ENCODE assay signal across 19 cellular contexts in the genomic region with DNA sequence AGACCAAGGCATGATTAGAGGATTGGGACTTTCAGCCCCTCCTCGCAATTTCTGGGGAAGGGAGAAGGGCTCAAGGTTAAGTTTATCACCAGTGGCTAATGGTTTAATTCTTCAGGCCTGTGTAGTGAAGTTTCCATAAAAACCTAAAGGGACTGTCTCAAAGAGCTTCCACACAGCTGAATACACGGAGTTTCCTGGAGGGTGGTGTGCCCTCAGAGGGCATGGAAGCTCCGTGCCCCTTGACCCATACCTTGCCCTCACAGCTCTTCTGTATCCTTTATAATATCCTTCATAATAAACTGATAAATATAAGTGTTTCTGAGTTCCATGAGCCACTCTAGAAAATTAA.
DNase-seq lines count a peak whose midpoint lies in the region; ATAC-seq, FAIRE-seq and TF ChIP-seq lines count a peak whose summit lies in the region.
"Had no signal": no experiment of that assay in that cellular context is flagged by ENCODE, and none has a peak within 500 bp of the region (broad histone marks: within the 10 kb centered on the region; RNA-seq: fewer than 3 reads in every experiment).

No MANE protein-coding gene starts in this region.

- H3K9me3 Mint-ChIP-seq in astrocyte (ENCODE audit: unreplicated experiment) = no peaks in the 10 kb centered on the region
- H3K9me3 Mint-ChIP-seq: CD4-positive, alpha-beta T cell had no signal

- H3K9me1 ChIP-seq in endothelial cell of umbilical vein (replicated peaks; ENCODE audit: control insufficient read depth, extremely low read depth, insufficient read depth, low read length) = no peaks in the 10 kb centered on the region

- peaks cover 48% of the 10 kb centered on the region for H3K36me3 Mint-ChIP-seq in astrocyte (ENCODE audit: low read depth, unreplicated experiment)

- H3K27me3 ChIP-seq in astrocyte (ENCODE audit: insufficient read depth, low read length) (no peaks in the 10 kb centered on the region), endothelial cell of umbilical vein (ENCODE audit: control insufficient read depth in 2 of 2, insufficient read depth in 2 of 2, low read length in 2 of 2) (no peaks in the 10 kb centered on the region), mucosa of rectum (ENCODE audit: control insufficient read depth in 2 of 2, insufficient read depth in 2 of 2, low read length in 2 of 2) (no peaks in the 10 kb centered on the region), left lung (no peaks in the 10 kb centered on the region), adrenal gland (no peaks in the 10 kb centered on the region)
- H3K27me3 ChIP-seq: BE2C had no signal

- no peaks in the 10 kb centered on the region for H3K27me3 Mint-ChIP-seq in astrocyte (ENCODE audit: low read depth, unreplicated experiment)
- H3K27me3 Mint-ChIP-seq: CD4-positive, alpha-beta T cell had no signal

- H3K27ac ChIP-seq in astrocyte (ENCODE audit: low read depth, low read length) = no peak overlapping the region
- peak overlapping the region; percentile 58 for H3K27ac ChIP-seq in endothelial cell of umbilical vein (ENCODE audit: insufficient read depth, low read depth, low read length)
- peak overlapping the region; percentile 48 to 79 for H3K27ac ChIP-seq in mucosa of rectum (ENCODE audit: low read depth in 2 of 2, low read length in 2 of 2)
- H3K27ac ChIP-seq in left lung = no peak overlapping the region
- no peak overlapping the region for H3K27ac ChIP-seq in adrenal gland
- H3K27ac ChIP-seq: GM23248 had no signal

- DNase-seq in astrocyte (ENCODE audit: low read depth) (no peak), endothelial cell of umbilical vein (ENCODE audit: low read depth, low spot score) (no peak), NAMALWA (ENCODE audit: low spot score) (no peak), left lung (no peak), GF-D8 (lab: John Stamatoyannopoulos, UW) (no peak), adrenal gland (no peak)
- DNase-seq: ACHN; BE2C; C1 segment of cervical spinal cord; CD4-positive, alpha-beta T cell had no signal

- H3K36me3 ChIP-seq in astrocyte (ENCODE audit: insufficient read depth, low read length) (no peaks in the 10 kb centered on the region), endothelial cell of umbilical vein (ENCODE audit: control insufficient read depth in 2 of 2, extremely low read depth in 1 of 2, insufficient read depth in 2 of 2, low read length in 2 of 2) (no peaks in the 10 kb centered on the region), mucosa of rectum (ENCODE audit: control insufficient read depth in 2 of 2, insufficient read depth in 2 of 2, low read length in 2 of 2) (peaks cover 4 to 12% of the 10 kb centered on the region in 2 donors), left lung (peaks cover 0 to 98% of the 10 kb centered on the region in 2 donors), adrenal gland (replicated peaks in 1 of 2) (peaks cover 0 to 8% of the 10 kb centered on the region in 2 donors)
- H3K36me3 ChIP-seq: BE2C, HAP-1 had no signal

- H3K4me2 ChIP-seq in astrocyte (ENCODE audit: low read length) (no peak overlapping the region), endothelial cell of umbilical vein (ENCODE audit: insufficient read depth, low read length) (peak overlapping the region; percentile 7)

- TF ChIP-seq CTCF in astrocyte (IDR thresholded peaks at IDR 0.05; ENCODE audit: insufficient read depth, low read depth, low read length) (no peak), endothelial cell of umbilical vein (IDR thresholded peaks at IDR 0.05; ENCODE audit: extremely low read depth in 1 of 2, insufficient read depth in 1 of 2, low read depth in 1 of 2, low read length in 2 of 2) (no peak), left lung (IDR thresholded peaks at IDR 0.05) (no peak), adrenal gland (IDR thresholded peaks at IDR 0.05) (no peak)

- dilution Hi-C loops in endothelial cell of umbilical vein (cut with MboI; ENCODE audit: extremely low pct_ligation_motif_present, low sequenced_read_pairs) = no loop called here

- H4K20me1 ChIP-seq in astrocyte (ENCODE audit: insufficient read depth, low read length) (no peaks in the 10 kb centered on the region), endothelial cell of umbilical vein (replicated peaks; ENCODE audit: control insufficient read depth, extremely low read depth, insufficient read depth, low read length) (no peaks in the 10 kb centered on the region)

- peak overlapping the region; percentile 26 for H3K27ac Mint-ChIP-seq in astrocyte (ENCODE audit: unreplicated experiment)
- H3K27ac Mint-ChIP-seq: CD4-positive, alpha-beta T cell had no signal

- 73 to 85% (median 79%) methylated on average over 3 of the region's 3 CpGs for WGBS in adrenal gland, 4 donors

- H3K9me3 ChIP-seq in astrocyte (ENCODE audit: insufficient read depth, low read depth, low read length) = no peaks in the 10 kb centered on the region
- H3K9me3 ChIP-seq in endothelial cell of umbilical vein (replicated peaks; ENCODE audit: control insufficient read depth, insufficient read depth, low read length) = no peaks in the 10 kb centered on the region
- H3K9me3 ChIP-seq in mucosa of rectum (ENCODE audit: control insufficient read depth in 2 of 2, low read length in 2 of 2) = no peaks in the 10 kb centered on the region
- no peaks in the 10 kb centered on the region for H3K9me3 ChIP-seq in left lung
- H3K9me3 ChIP-seq in adrenal gland (replicated peaks in 1 of 3) = no peaks in the 10 kb centered on the region
- H3K9me3 ChIP-seq: BE2C, Caco-2, HAP-1 had no signal

- no peak overlapping the region for H3K4me3 Mint-ChIP-seq in astrocyte (ENCODE audit: unreplicated experiment)
- H3K4me3 Mint-ChIP-seq: CD4-positive, alpha-beta T cell had no signal

- H3K4me1 ChIP-seq in astrocyte (ENCODE audit: insufficient read depth, low read length) (peaks cover 10% of the 10 kb centered on the region), endothelial cell of umbilical vein (ENCODE audit: control insufficient read depth, extremely low read depth, insufficient read depth, low read length) (peaks cover 40% of the 10 kb centered on the region), mucosa of rectum (ENCODE audit: control insufficient read depth in 2 of 2, insufficient read depth in 2 of 2, low read length in 2 of 2) (peaks cover 7 to 37% of the 10 kb centered on the region in 2 donors), left lung (no peaks in the 10 kb centered on the region), adrenal gland (replicated peaks in 1 of 2) (peaks cover 0 to 7% of the 10 kb centered on the region in 2 donors)
- H3K4me1 ChIP-seq: HAP-1 had no signal

- H3K9ac ChIP-seq in astrocyte (ENCODE audit: low read length) (no peak overlapping the region), endothelial cell of umbilical vein (replicated peaks; ENCODE audit: extremely low read depth, insufficient read depth, low read length) (no peak overlapping the region), mucosa of rectum (ENCODE audit: low read depth in 1 of 2, low read length in 2 of 2) (no peak overlapping the region)
- H3K9ac ChIP-seq: GM23248 had no signal

- H3K4me3 ChIP-seq in astrocyte (ENCODE audit: insufficient read depth, low read depth, low read length) (no peak overlapping the region), endothelial cell of umbilical vein (replicated peaks in 1 of 3; ENCODE audit: insufficient read depth in 1 of 3, low read depth in 1 of 3, low read length in 3 of 3) (no peak overlapping the region), mucosa of rectum (ENCODE audit: low read length in 2 of 2) (peak overlapping the region in 1 of 2 donors; percentile 8), left lung (no peak overlapping the region), adrenal gland (no peak overlapping the region)
- H3K4me3 ChIP-seq: GM23248, HAP-1 had no signal

- FAIRE-seq in astrocyte (lab: Jason Lieb, UNC) = no peak
- FAIRE-seq in endothelial cell of umbilical vein (lab: Jason Lieb, UNC) = no peak
- FAIRE-seq: D721Med, G401.6, GM12892, GM18507, HepG2 had no signal

- TF ChIP-seq POLR2A in endothelial cell of umbilical vein (IDR thresholded peaks at IDR 0.05; ENCODE audit: low read depth, low read length) = no peak
- no peak for TF ChIP-seq POLR2A in adrenal gland (IDR thresholded peaks at IDR 0.05)

- BruUV-seq in endothelial cell of umbilical vein (replicated peaks; lab: Mats Ljungman, UMichigan) = no TSS peak

- H2AFZ ChIP-seq in astrocyte (ENCODE audit: low read depth, low read length) (no peak overlapping the region), endothelial cell of umbilical vein (ENCODE audit: low read depth, low read length) (no peak overlapping the region)
- H2AFZ ChIP-seq: GM23248 had no signal

- POLR2A ChIA-PET in endothelial cell of umbilical vein (lab: Charles Lee) = no interaction called here

- no peak for ATAC-seq in left lung
- ATAC-seq: HepG2 had no signal

- CTCF ChIA-PET in endothelial cell of umbilical vein (lab: Charles Lee) = interaction anchor here (1.0 to 3.3 kb wide), 4 partner anchors 11 to 81 kb away, joined by 3 to 7 read pairs (median 3); no protein-coding TSS in a partner anchor

- intact Hi-C loops in endothelial cell of umbilical vein (cut with micrococcal nuclease) = loop anchor here (1.0 to 2.0 kb wide), 4 partner anchors 36 to 174 kb away; partner anchors contain the start of genes DDX60 and DDX60L
- intact Hi-C loops in left lung (cut with DNase I) = no loop called here
- intact Hi-C loops in adrenal gland (cut with DNase I) = no loop called here

- H3K4me1 Mint-ChIP-seq in astrocyte (ENCODE audit: low read depth, unreplicated experiment) = peaks cover 28% of the 10 kb centered on the region

- H3K79me2 ChIP-seq in astrocyte (ENCODE audit: insufficient read depth, low read length) (no peaks in the 10 kb centered on the region), endothelial cell of umbilical vein (ENCODE audit: control insufficient read depth, insufficient read depth, low read length) (no peaks in the 10 kb centered on the region)

TF ChIP-seq in endothelial cell of umbilical vein, 7 proteins besides CTCF, POLR2A, EP300 and RAD21:
- TF ChIP-seq GATA2 (IDR thresholded peaks at IDR 0.05; ENCODE audit: insufficient read depth, insufficient read length, low read depth, low read length) (no peak), JUN (IDR thresholded peaks at IDR 0.05; ENCODE audit: borderline replicate concordance, insufficient read depth, insufficient read length, low read depth) (no peak), POLR2AphosphoS5 (IDR thresholded peaks at IDR 0.05; ENCODE audit: insufficient read depth, low read depth, low read length) (no peak), MYC (IDR thresholded peaks at IDR 0.05; ENCODE audit: low read depth, low read length) (no peak), FOS (IDR thresholded peaks at IDR 0.05; ENCODE audit: borderline replicate concordance, insufficient read depth, low read length) (no peak), MAX (IDR thresholded peaks at IDR 0.05; ENCODE audit: insufficient read depth, insufficient read length) (no peak), EZH2 (IDR thresholded peaks at IDR 0.05; ENCODE audit: borderline replicate concordance, low read depth, low read length, severe bottlenecking) (no peak)
TF ChIP-seq in endothelial cell of umbilical vein: peak in this region for 0.

Comparison
In these comparisons a context has a peak if more than half of its experiments do, and no peak if none do; other contexts are left out.
1. H3K27ac ChIP-seq: peak in endothelial cell of umbilical vein (single experiment) and mucosa of rectum (2 of 2); none in astrocyte (single experiment), left lung (0 of 2) and adrenal gland (0 of 5).